1 cellular context compared by ENCODE assay signal in genomic region chr4:76584235-76585152, GRCh38.
TF ChIP-seq lines count a peak whose summit lies in the region.

No MANE protein-coding gene starts in this region.

TF ChIP-seq in IMR-90, 13 proteins besides CTCF, POLR2A, EP300 and RAD21 (continued from another document):
- TF ChIP-seq USF2 (IDR thresholded peaks at IDR 0.05; ENCODE audit: low read depth, low read length) (no peak), CHD1 (IDR thresholded peaks at IDR 0.05; ENCODE audit: low read depth, low read length) (no peak), FOS (IDR thresholded peaks at IDR 0.05; ENCODE audit: low read depth, low read length) (no peak)
